ENCODE assay signal across 8 cellular contexts in genomic region chr3:27666708-27667107, GRCh38. TPM values are rescaled to one million over a fixed set of nuclear protein-coding genes. Genes with fewer than 3 reads are reported as not detected.
DNase-seq lines count a peak whose midpoint lies in the region; ATAC-seq and TF ChIP-seq lines count a peak whose summit lies in the region.

No MANE protein-coding gene starts in this region.

- peak overlapping the region; percentile 39 for H3K4me3 Mint-ChIP-seq in activated B cell treated with CpG ODN at 0.5 μM for 24 hours

- WGBS in smooth muscle cell (ENCODE audit: low lambda C conversion rate), result 44% methylated on average over 3 of the region's 3 CpGs

- H3K27ac ChIP-seq in smooth muscle cell (ENCODE audit: low read depth), result no peak overlapping the region

- H3K27me3 ChIP-seq in smooth muscle cell (ENCODE audit: low read depth), result no peaks in the 10 kb centered on the region

- H3F3A ChIP-seq in smooth muscle cell (ENCODE audit: low read depth), result no peaks in the 10 kb centered on the region

- H3K36me3 Mint-ChIP-seq in activated B cell treated with CpG ODN at 0.5 μM for 24 hours (ENCODE audit: low read depth), result no peaks in the 10 kb centered on the region

- peaks cover 17% of the 10 kb centered on the region for H3K4me1 Mint-ChIP-seq in activated B cell treated with CpG ODN at 0.5 μM for 24 hours

- TF ChIP-seq CTCF in activated B cell treated with CpG ODN at 0.5 μM for 24 hours (IDR thresholded peaks at IDR 0.05) (no peak), smooth muscle cell (IDR thresholded peaks at IDR 0.05; ENCODE audit: borderline replicate concordance, insufficient read depth, poor library complexity, severe bottlenecking) (no peak)

- no peak overlapping the region for H3K9ac ChIP-seq in smooth muscle cell (ENCODE audit: low read depth)

- H3K27me3 Mint-ChIP-seq in activated B cell treated with CpG ODN at 0.5 μM for 24 hours, result no peaks in the 10 kb centered on the region

- peak; percentile 11 for DNase-seq in activated CD4-positive, alpha-beta T cell treated with anti-CD3 and anti-CD28 coated beads for 48 hours
- no peak for DNase-seq in activated CD4-positive, alpha-beta T cell treated with anti-CD3 and anti-CD28 coated beads, Interleukin-2, amount 50 U/mL, for 48 hours
- DNase-seq in HT1080 (ENCODE audit: low read depth) (peak; percentile 50), activated B cell treated with CpG ODN at 0.5 μM for 24 hours (no peak), head of caudate nucleus (peak; percentile 64 to 97 (median 88)), pons (ENCODE audit: low spot score) (peak; percentile 76), foreskin melanocyte (no peak), smooth muscle cell (lab: John Stamatoyannopoulos, UW; ENCODE audit: unreplicated experiment) (no peak)

- H3K27ac Mint-ChIP-seq in activated B cell treated with CpG ODN at 0.5 μM for 24 hours, result peak overlapping the region; percentile 47

- ATAC-seq in activated B cell treated with CpG ODN at 0.5 μM for 24 hours (ENCODE audit: low read depth), result peak; percentile 50

- peaks cover 7% of the 10 kb centered on the region for H3K4me1 ChIP-seq in smooth muscle cell (ENCODE audit: low read depth)

- no peak overlapping the region for H3K4me3 ChIP-seq in smooth muscle cell

- no peaks in the 10 kb centered on the region for H3K36me3 ChIP-seq in smooth muscle cell (ENCODE audit: low read depth)

- H3K9me3 Mint-ChIP-seq in activated B cell treated with CpG ODN at 0.5 μM for 24 hours, result no peaks in the 10 kb centered on the region

- no peaks in the 10 kb centered on the region for H4K20me1 ChIP-seq in smooth muscle cell (ENCODE audit: low read depth)

- H3K79me2 ChIP-seq in smooth muscle cell (ENCODE audit: low read depth), result no peaks in the 10 kb centered on the region

- CTCF ChIA-PET in activated B cell treated with CpG ODN at 0.5 μM for 24 hours (lab: Charles Lee), result no interaction called here

- no peak overlapping the region for H2AFZ ChIP-seq in smooth muscle cell (ENCODE audit: low read depth)

- no peak overlapping the region for H3K4me2 ChIP-seq in smooth muscle cell

- no peaks in the 10 kb centered on the region for H3K9me3 ChIP-seq in smooth muscle cell (replicated peaks; ENCODE audit: low read depth)

- intact Hi-C loops in activated B cell treated with CpG ODN at 0.5 μM for 24 hours (cut with micrococcal nuclease) (loop anchor here (5.0 kb wide), 1 partner anchor 184 kb away; the partner anchor contains the start of gene SLC4A7), head of caudate nucleus (cut with DNase I) (no loop called here)

- POLR2A ChIA-PET in activated B cell treated with CpG ODN at 0.5 μM for 24 hours (lab: Charles Lee), result no interaction called here

RNA-seq across cellular contexts. Expression of gene EOMES, which starts 55.4 kb away (rescaled TPM):
- total RNA-seq in HT1080 (2014; rRNA removed; shearing (Covaris generic)), result 0.06 and 0.30 TPM in 2 replicates
- 0.13 and 0.24 TPM in 2 replicates for polyA plus RNA-seq in HT1080 (2015; cell fraction: cytosol; rRNA removed)
- 0.26 and 0.39 TPM in 2 replicates for polyA plus RNA-seq in HT1080 (2015; cell fraction: nucleus; rRNA removed)
- total RNA-seq in activated B cell treated with CpG ODN at 0.5 μM for 24 hours (0.10 TPM in 1 of 2 replicates, not detected in the other), smooth muscle cell (not detected in 2 replicates)
- not detected in 2 replicates for polyA plus RNA-seq in smooth muscle cell

Comparison
In these comparisons a context has a peak if more than half of its experiments do, and no peak if none do; other contexts are left out.
1. DNase-seq: peak in activated CD4-positive, alpha-beta T cell treated with anti-CD3 and anti-CD28 coated beads for 48 hours (single experiment), HT1080 (single experiment), head of caudate nucleus (42 of 42) and pons (single experiment); none in activated CD4-positive, alpha-beta T cell treated with anti-CD3 and anti-CD28 coated beads, Interleukin-2, amount 50 U/mL, for 48 hours (0 of 2), activated B cell treated with CpG ODN at 0.5 μM for 24 hours (single experiment), foreskin melanocyte (single experiment) and smooth muscle cell (single experiment).